ENCODE assay signal across 1 cellular context in genomic region chr15:43067717-43068461, GRCh38.
A peak's percentile ranks its signal among the peaks of the same experiment; 100 is the strongest.
TF ChIP-seq lines count a peak whose summit lies in the region.

No MANE protein-coding gene starts in this region.

TF ChIP-seq in K562, 482 proteins besides CTCF, POLR2A, EP300 and RAD21 (continued from another document):
- TF ChIP-seq CEBPG (CRISPR knock-in tag; IDR thresholded peaks at IDR 0.05) (0 out of 2 replicates have a peak, but pooled peaks have one; percentile 25), CEBPG (tag; conservative IDR thresholded peaks at IDR 0.05 in 1 of 2, IDR thresholded peaks at IDR 0.05 in 1 of 2) (0 out of 4 replicates have a peak, but pooled peaks of 1 of the 2 experiments have one; percentile 19), MED1 (CRISPR knock-in tag; IDR thresholded peaks at IDR 0.05; ENCODE audit: borderline replicate concordance) (no peak)
